ENCODE assay signal across 8 cellular contexts in the genomic region with DNA sequence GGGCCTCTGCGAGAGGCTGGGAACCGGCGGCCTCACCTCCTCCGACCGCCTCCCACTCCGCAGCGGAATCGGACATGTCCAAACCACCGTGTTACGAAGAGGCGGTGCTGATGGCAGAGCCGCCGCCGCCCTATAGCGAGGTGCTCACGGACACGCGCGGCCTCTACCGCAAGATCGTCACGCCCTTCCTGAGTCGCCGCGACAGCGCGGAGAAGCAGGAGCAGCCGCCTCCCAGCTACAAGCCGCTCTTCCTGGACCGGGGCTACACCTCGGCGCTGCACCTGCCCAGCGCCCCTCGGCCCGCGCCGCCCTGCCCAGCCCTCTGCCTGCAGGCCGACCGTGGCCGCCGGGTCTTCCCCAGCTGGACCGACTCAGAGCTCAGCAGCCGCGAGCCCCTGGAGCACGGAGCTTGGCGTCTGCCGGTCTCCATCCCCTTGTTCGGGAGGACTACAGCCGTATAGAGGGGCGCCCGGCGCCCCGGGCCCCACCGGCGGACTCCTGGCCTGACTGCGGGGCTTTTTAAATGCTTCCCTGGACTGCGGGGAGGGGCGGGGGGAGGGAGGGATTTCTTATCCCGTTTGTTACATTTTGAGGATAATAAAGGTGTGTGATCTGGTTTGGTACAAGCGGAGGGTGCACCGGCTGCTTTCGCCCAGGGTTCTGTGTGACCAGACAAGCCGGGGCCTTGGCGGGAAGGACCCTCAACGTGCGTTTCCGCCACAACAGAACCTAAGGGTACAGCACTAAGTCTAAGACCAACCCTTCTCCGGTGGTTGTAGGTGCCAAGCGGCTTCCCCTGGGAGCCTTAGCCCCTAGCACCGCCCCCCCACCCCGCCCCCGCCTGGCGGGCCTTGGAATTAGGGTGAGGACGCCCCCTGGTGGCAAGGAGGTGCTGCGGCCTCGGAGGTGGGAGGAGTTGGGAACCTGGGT. TPM values are rescaled to one million over a fixed set of nuclear protein-coding genes. Genes with fewer than 3 reads are reported as not detected.
A peak's percentile ranks its signal among the peaks of the same experiment; 100 is the strongest.
DNase-seq lines count a peak whose midpoint lies in the region; ATAC-seq lines count a peak whose summit lies in the region.

No MANE protein-coding gene starts in this region.

- H3K36me3 ChIP-seq in endocrine pancreas (ENCODE audit: control insufficient read depth, insufficient read depth, low read length): no peaks in the 10 kb centered on the region
- peaks cover 42% of the 10 kb centered on the region for H3K36me3 ChIP-seq in mesodermal cell (ENCODE audit: control insufficient read depth, insufficient read depth, low read length)

- H3K9me3 ChIP-seq in endocrine pancreas (ENCODE audit: control insufficient read depth, low read length) (no peaks in the 10 kb centered on the region), mesodermal cell (ENCODE audit: control insufficient read depth, low read length) (no peaks in the 10 kb centered on the region)

- H3K27ac ChIP-seq in mesodermal cell (ENCODE audit: low read depth, low read length, severe bottlenecking): peak overlapping the region; percentile 45

- peak overlapping the region; percentile 73 for H3K9ac ChIP-seq in endocrine pancreas (ENCODE audit: control insufficient read depth, insufficient read depth, low read length)

- H3K27me3 ChIP-seq in endocrine pancreas (ENCODE audit: control insufficient read depth, insufficient read depth, low read length): no peaks in the 10 kb centered on the region

- ATAC-seq in GM19395 (IDR thresholded peaks at IDR 0.05; ENCODE audit: unreplicated experiment): peak; percentile 21

- H3K4me1 ChIP-seq in endocrine pancreas (ENCODE audit: control insufficient read depth, insufficient read depth, low read length) (no peaks in the 10 kb centered on the region), mesodermal cell (ENCODE audit: control insufficient read depth, insufficient read depth, low read length, poor library complexity, severe bottlenecking) (peaks cover 12% of the 10 kb centered on the region)

- peak; percentile 95 for DNase-seq in CD1c-positive myeloid dendritic cell (ENCODE audit: extremely low spot score)
- peak; percentile 94 for DNase-seq in HT-29 (ENCODE audit: low spot score)
- peak; percentile 67 to 90 for DNase-seq in NOMO-1 (lab: John Stamatoyannopoulos, UW; ENCODE audit: unreplicated experiment in 2 of 2)
- DNase-seq in activated CD8-positive, alpha-beta memory T cell treated with anti-CD3 and anti-CD28 coated beads for 48 hours (ENCODE audit: low read depth in 2 of 3, low spot score in 2 of 3): peak; percentile 91 to 99 (median 98)
- peak; percentile 80 to 86 for DNase-seq in stimulated activated CD8-positive, alpha-beta memory T cell treated with anti-CD3 and anti-CD28 coated beads, Interleukin-15, amount 100 ng/mL, for 4 hours (ENCODE audit: low read depth in 2 of 2)

- 6 to 9% methylated on average over 42 to 67 of the region's 76 CpGs for WGBS in mesodermal cell (ENCODE audit: insufficient coverage in 2 of 2), 2 experiments

- no peak overlapping the region for H3K4me3 ChIP-seq in endocrine pancreas (ENCODE audit: control insufficient read depth, insufficient read depth, low read length)
- peak overlapping the region; percentile 45 for H3K4me3 ChIP-seq in mesodermal cell (ENCODE audit: extremely low read depth, insufficient read depth, low read length, poor library complexity, severe bottlenecking)

RNA-seq across cellular contexts. Expression of gene PRR7, which starts 9.3 kb away (rescaled TPM):
- 69.3 and 86.7 TPM in 2 replicates for total RNA-seq in HT-29 (2014; rRNA removed; shearing (Covaris generic))
- polyA plus RNA-seq in mesodermal cell (2013, experiment 1 of 2): 8.4 TPM
- polyA plus RNA-seq in mesodermal cell (2013, experiment 2 of 2): 5.4 TPM

RNA-seq across cellular contexts. Expression of gene DBN1, which starts 17.5 kb away (rescaled TPM):
- total RNA-seq in HT-29 (2014; rRNA removed; shearing (Covaris generic)): 11.3 and 12.9 TPM in 2 replicates
- 229 TPM for polyA plus RNA-seq in mesodermal cell (2013, experiment 1 of 2)
- polyA plus RNA-seq in mesodermal cell (2013, experiment 2 of 2): 194 TPM

RNA-seq across cellular contexts. Expression of gene GRK6, which starts 29.4 kb away (rescaled TPM):
- total RNA-seq in HT-29 (2014; rRNA removed; shearing (Covaris generic)): 87.7 and 94.2 TPM in 2 replicates
- polyA plus RNA-seq in mesodermal cell (2013, experiment 1 of 2): 29.2 TPM
- 26.2 TPM for polyA plus RNA-seq in mesodermal cell (2013, experiment 2 of 2)

RNA-seq across cellular contexts. Expression of gene PDLIM7, which starts 41.5 kb away (rescaled TPM):
- 32.2 and 34.7 TPM in 2 replicates for total RNA-seq in HT-29 (2014; rRNA removed; shearing (Covaris generic))
- polyA plus RNA-seq in mesodermal cell (2013, experiment 1 of 2): 284 TPM
- polyA plus RNA-seq in mesodermal cell (2013, experiment 2 of 2): 227 TPM

RNA-seq across cellular contexts. Expression of gene F12, which starts 46.6 kb away (rescaled TPM):
- 52.9 TPM in 2 replicates for total RNA-seq in HT-29 (2014; rRNA removed; shearing (Covaris generic))
- 2.1 TPM for polyA plus RNA-seq in mesodermal cell (2013, experiment 1 of 2)
- 0.76 TPM for polyA plus RNA-seq in mesodermal cell (2013, experiment 2 of 2)
